In genomic region chr2:124911560-124911959, GRCh38 we compare ENCODE assay signal across 31 cellular contexts.
A peak's percentile ranks its signal among the peaks of the same experiment; 100 is the strongest.
DNase-seq lines count a peak whose midpoint lies in the region; ATAC-seq and TF ChIP-seq lines count a peak whose summit lies in the region.
"Had no signal": no experiment of that assay in that cellular context is flagged by ENCODE, and none has a peak within 500 bp of the region (broad histone marks: within the 10 kb centered on the region; RNA-seq: fewer than 3 reads in every experiment).

No MANE protein-coding gene starts in this region.

- no peak overlapping the region for H2AK5ac ChIP-seq in IMR-90 (ENCODE audit: low read depth, low read length)

- H2BK15ac ChIP-seq in IMR-90 (ENCODE audit: low read depth, low read length), result no peak overlapping the region

- peak; percentile 68 for ATAC-seq in IMR-90 (ENCODE audit: low read depth)
- ATAC-seq: esophagus mucosa, gastroesophageal sphincter, sciatic nerve had no signal

- H2BK20ac ChIP-seq in IMR-90 (ENCODE audit: low read depth, low read length), result no peak overlapping the region

- H4K5ac ChIP-seq in IMR-90 (ENCODE audit: low read depth, low read length), result no peak overlapping the region

- no peak overlapping the region for H3K4me3 Mint-ChIP-seq in glutamatergic neuron (ENCODE audit: unreplicated experiment)
- H3K4me3 Mint-ChIP-seq in activated naive CD8-positive, alpha-beta T cell treated with anti-CD3 and anti-CD28 coated beads for 36 hours, result no peak overlapping the region
- H3K4me3 Mint-ChIP-seq: activated CD4-positive, alpha-beta T cell treated with anti-CD3 and anti-CD28 coated beads, Interleukin-2, amount 10 ng/mL, durations not matched to agents 24 days and 14 days; activated naive CD8-positive, alpha-beta T cell; central memory CD8-positive, alpha-beta T cell; immature natural killer cell; neural progenitor cell had no signal

- H3K56ac ChIP-seq in IMR-90 (ENCODE audit: extremely low read depth, insufficient read depth, low read length), result no peak overlapping the region

- no peak overlapping the region for H3K4ac ChIP-seq in IMR-90 (ENCODE audit: low read depth, low read length)

- no peak overlapping the region for H4K91ac ChIP-seq in IMR-90 (ENCODE audit: insufficient read depth, low read depth, low read length)

- no peaks in the 10 kb centered on the region for H3K36me3 Mint-ChIP-seq in glutamatergic neuron (ENCODE audit: unreplicated experiment)
- H3K36me3 Mint-ChIP-seq in activated naive CD8-positive, alpha-beta T cell treated with anti-CD3 and anti-CD28 coated beads for 36 hours, result no peaks in the 10 kb centered on the region
- H3K36me3 Mint-ChIP-seq: activated naive CD8-positive, alpha-beta T cell; immature natural killer cell; neural progenitor cell had no signal

- H3K4me1 ChIP-seq in IMR-90 (ENCODE audit: control insufficient read depth, insufficient read depth, low read length) (no peaks in the 10 kb centered on the region), vagina (no peaks in the 10 kb centered on the region)
- H3K4me1 ChIP-seq: BLaER1, gastroesophageal sphincter, left ventricle myocardium inferior, neural progenitor cell, parathyroid adenoma, stomach, tibial artery had no signal

- H3K36me3 ChIP-seq in IMR-90 (ENCODE audit: control insufficient read depth, insufficient read depth, low read length) (no peaks in the 10 kb centered on the region), vagina (no peaks in the 10 kb centered on the region)
- H3K36me3 ChIP-seq: BLaER1, gastroesophageal sphincter, left ventricle myocardium inferior, neural progenitor cell, stomach, tibial artery, WERI-Rb-1 had no signal

- H3K23ac ChIP-seq in IMR-90 (ENCODE audit: low read depth, low read length), result no peak overlapping the region

- H3K27me3 ChIP-seq in IMR-90 (ENCODE audit: control insufficient read depth, insufficient read depth, low read length) (no peaks in the 10 kb centered on the region), vagina (no peaks in the 10 kb centered on the region)
- H3K27me3 ChIP-seq: BLaER1, gastroesophageal sphincter, neural progenitor cell, stomach, tibial artery had no signal

- 10% methylated on average over 2 of the region's 5 CpGs; no CpG with 5 or more reads in 1 of the 2 experiments for WGBS in IMR-90 (ENCODE audit: extremely low coverage in 2 of 2, insufficient read length in 1 of 2), 2 experiments

- H3K9ac ChIP-seq in IMR-90 (ENCODE audit: low read depth, low read length), result no peak overlapping the region
- H3K9ac ChIP-seq: BLaER1, neural progenitor cell, parathyroid adenoma had no signal

- peak overlapping the region; percentile 12; the same call in 1 of the 2 replicates for H3K4me2 ChIP-seq in IMR-90 (ENCODE audit: low read depth, low read length)
- H3K4me2 ChIP-seq: BLaER1, neural progenitor cell had no signal

- H4K8ac ChIP-seq in IMR-90 (ENCODE audit: low read depth in 2 of 2, low read length in 2 of 2), result no peak overlapping the region

- peaks cover 12% of the 10 kb centered on the region for H3K4me1 Mint-ChIP-seq in glutamatergic neuron (ENCODE audit: low read depth, unreplicated experiment)
- H3K4me1 Mint-ChIP-seq in activated naive CD8-positive, alpha-beta T cell treated with anti-CD3 and anti-CD28 coated beads for 36 hours, result no peaks in the 10 kb centered on the region
- H3K4me1 Mint-ChIP-seq: activated CD4-positive, alpha-beta T cell treated with anti-CD3 and anti-CD28 coated beads, Interleukin-2, amount 10 ng/mL, durations not matched to agents 24 days and 14 days; central memory CD8-positive, alpha-beta T cell; immature natural killer cell; neural progenitor cell had no signal

- TF ChIP-seq RAD21 in IMR-90 (IDR thresholded peaks at IDR 0.05; ENCODE audit: low read length), result no peak

- H3K9me3 ChIP-seq in IMR-90 (ENCODE audit: control insufficient read depth, insufficient read depth, low read length) (no peaks in the 10 kb centered on the region), vagina (no peaks in the 10 kb centered on the region)
- H3K9me3 ChIP-seq: BLaER1, gastroesophageal sphincter, left ventricle myocardium inferior, stomach, tibial artery had no signal

- CTCF ChIA-PET in IMR-90 (lab: Yijun Ruan, JAX), result interaction anchor here (1.0 kb wide), 1 partner anchor 15 kb away, joined by 5 read pairs; no protein-coding TSS in a partner anchor

- POLR2A ChIA-PET in IMR-90 (lab: Charles Lee; ENCODE audit: unreplicated experiment), result no interaction called here

- peak overlapping the region; percentile 15 for H2AFZ ChIP-seq in IMR-90 (replicated peaks; ENCODE audit: low read length, poor library complexity)
- H2AFZ ChIP-seq: parathyroid adenoma had no signal

- TF ChIP-seq CTCF in IMR-90 (conservative IDR thresholded peaks at IDR 0.05; ENCODE audit: low read depth, low read length) (no peak), glutamatergic neuron (IDR thresholded peaks at IDR 0.05; ENCODE audit: partially characterized antibody, unreplicated experiment) (no peak), vagina (IDR thresholded peaks at IDR 0.05) (no peak)

- no peak overlapping the region for H2BK120ac ChIP-seq in IMR-90 (ENCODE audit: low read depth, low read length)

- no TSS peak for BruUV-seq in IMR-90 (replicated peaks; lab: Mats Ljungman, UMichigan)

- no peaks in the 10 kb centered on the region for H3K9me1 ChIP-seq in IMR-90 (ENCODE audit: insufficient read depth, low read length)

- no peaks in the 10 kb centered on the region for H3K27me3 Mint-ChIP-seq in glutamatergic neuron (ENCODE audit: unreplicated experiment)
- no peaks in the 10 kb centered on the region for H3K27me3 Mint-ChIP-seq in activated naive CD8-positive, alpha-beta T cell treated with anti-CD3 and anti-CD28 coated beads for 36 hours
- H3K27me3 Mint-ChIP-seq: activated CD4-positive, alpha-beta T cell treated with anti-CD3 and anti-CD28 coated beads, Interleukin-2, amount 10 ng/mL, durations not matched to agents 24 days and 14 days; activated naive CD8-positive, alpha-beta T cell; central memory CD8-positive, alpha-beta T cell had no signal

- TF ChIP-seq POLR2A in IMR-90 (IDR thresholded peaks at IDR 0.05; ENCODE audit: low read depth, low read length) (no peak), vagina (IDR thresholded peaks at IDR 0.05) (no peak)

- no peak overlapping the region for H3K18ac ChIP-seq in IMR-90 (ENCODE audit: low read depth, low read length)

- DNase-seq in IMR-90, result peak; percentile 28
- DNase-seq in astrocyte of the hippocampus (ENCODE audit: low read depth, low spot score), result peak; percentile 10
- no peak for DNase-seq in glutamatergic neuron
- peak in 6 of 10 donors; percentile 9 to 71 (median 20) for DNase-seq in posterior cingulate gyrus
- DNase-seq in OCI-M1 (lab: John Stamatoyannopoulos, UW), result no peak
- no peak for DNase-seq in DMS79 treated with DMSO at 0.1 percent for 48 hours (lab: John Stamatoyannopoulos, UW)
- no peak for DNase-seq in vagina (ENCODE audit: extremely low spot score in 2 of 2)
- no peak for DNase-seq in activated naive CD8-positive, alpha-beta T cell treated with anti-CD3 and anti-CD28 coated beads for 36 hours
- DNase-seq: activated CD4-positive, alpha-beta T cell treated with anti-CD3 and anti-CD28 coated beads, Interleukin-2, amount 10 ng/mL, durations not matched to agents 24 days and 14 days; aorta; immature natural killer cell; KBM-7; left ventricle myocardium inferior; NCI-H1417 treated with DMSO at 0.1 percent for 48 hours; NCI-H2107; NCI-H446; NCI-H774; SHP77 treated with DMSO at 0.1 percent for 48 hours; stimulated activated CD4-positive, alpha-beta T cell treated with anti-CD3 and anti-CD28 coated beads, Interleukin-12 subunit alpha, Interleukin-12 subunit beta, amount 100 ng/mL, for 4 hours; stimulated activated CD4-positive, alpha-beta T cell treated with anti-CD3 and anti-CD28 coated beads, Interleukin-2, amount 100 ng/mL, for 48 hours; stomach; tibial artery; WERI-Rb-1 had no signal

- H3K27ac Mint-ChIP-seq in glutamatergic neuron (ENCODE audit: unreplicated experiment), result peak overlapping the region; percentile 36
- H3K27ac Mint-ChIP-seq in activated naive CD8-positive, alpha-beta T cell treated with anti-CD3 and anti-CD28 coated beads for 36 hours, result no peak overlapping the region
- H3K27ac Mint-ChIP-seq: activated CD4-positive, alpha-beta T cell treated with anti-CD3 and anti-CD28 coated beads, Interleukin-2, amount 10 ng/mL, durations not matched to agents 24 days and 14 days; activated naive CD8-positive, alpha-beta T cell; immature natural killer cell; neural progenitor cell had no signal

- no peaks in the 10 kb centered on the region for H3K79me1 ChIP-seq in IMR-90 (ENCODE audit: low read depth in 1 of 2, low read length in 2 of 2)

- H3K27ac ChIP-seq in IMR-90 (ENCODE audit: insufficient read depth, low read length), result no peak overlapping the region
- H3K27ac ChIP-seq in vagina, result no peak overlapping the region
- H3K27ac ChIP-seq: BLaER1, gastroesophageal sphincter, left ventricle myocardium inferior, neural progenitor cell, parathyroid adenoma, stomach, tibial artery, WERI-Rb-1 had no signal

- intact Hi-C loops in IMR-90 (cut with micrococcal nuclease), result no loop called here
- intact Hi-C loops in posterior cingulate gyrus (cut with DNase I), result no loop called here
- intact Hi-C loops in vagina (cut with DNase I), result no loop called here

- H3K9me3 Mint-ChIP-seq in glutamatergic neuron (ENCODE audit: unreplicated experiment), result peaks cover 4% of the 10 kb centered on the region
- peaks cover 3% of the 10 kb centered on the region for H3K9me3 Mint-ChIP-seq in activated naive CD8-positive, alpha-beta T cell treated with anti-CD3 and anti-CD28 coated beads for 36 hours
- H3K9me3 Mint-ChIP-seq: activated CD4-positive, alpha-beta T cell treated with anti-CD3 and anti-CD28 coated beads, Interleukin-2, amount 10 ng/mL, durations not matched to agents 24 days and 14 days; neural progenitor cell had no signal

- H3K4me3 ChIP-seq in IMR-90 (ENCODE audit: insufficient read depth, low read depth, low read length) (no peak overlapping the region), vagina (no peak overlapping the region)
- H3K4me3 ChIP-seq: BLaER1, gastroesophageal sphincter, left ventricle myocardium inferior, neural progenitor cell, stomach, tibial artery had no signal

- H3K14ac ChIP-seq in IMR-90 (replicated peaks; ENCODE audit: low read depth, low read length), result no peak overlapping the region

- no peak overlapping the region for H2BK5ac ChIP-seq in IMR-90 (ENCODE audit: low read depth, low read length, poor library complexity, severe bottlenecking)

- in situ Hi-C loops in IMR-90 (cut with MboI; ENCODE audit: low sequenced_read_pairs), result no loop called here

- dilution Hi-C loops in IMR-90 (cut with HindIII; ENCODE audit: low sequenced_read_pairs, unreplicated experiment), result no loop called here

- H2AK9ac ChIP-seq in IMR-90 (replicated peaks; ENCODE audit: low read depth, low read length, poor library complexity), result no peak overlapping the region

- no peaks in the 10 kb centered on the region for H4K20me1 ChIP-seq in IMR-90 (ENCODE audit: insufficient read depth, low read length)
- H4K20me1 ChIP-seq: BLaER1 had no signal

TF ChIP-seq in IMR-90, 13 proteins besides CTCF, POLR2A, EP300 and RAD21 (continues in another document):
- TF ChIP-seq CHD1 (IDR thresholded peaks at IDR 0.05; ENCODE audit: low read depth, low read length) (no peak), FOS (IDR thresholded peaks at IDR 0.05; ENCODE audit: low read depth, low read length) (no peak), CEBPB (IDR thresholded peaks at IDR 0.05; ENCODE audit: low read depth, low read length) (no peak), MAFK (IDR thresholded peaks at IDR 0.05; ENCODE audit: low read depth, low read length) (no peak), NFE2L2 (IDR thresholded peaks at IDR 0.05; ENCODE audit: low read depth, low read length) (no peak)

Comparison
In these comparisons a context has a peak if more than half of its experiments do, and no peak if none do; other contexts are left out.
1. DNase-seq: peak in IMR-90 (single experiment), astrocyte of the hippocampus (single experiment) and posterior cingulate gyrus (6 of 10); none in glutamatergic neuron (single experiment), OCI-M1 (single experiment), DMS79 treated with DMSO at 0.1 percent for 48 hours (single experiment), vagina (0 of 2) and activated naive CD8-positive, alpha-beta T cell treated with anti-CD3 and anti-CD28 coated beads for 36 hours (single experiment).